In genomic region chr2:235666240-235666781, GRCh38 we compare ENCODE assay signal across 8 cellular contexts.
DNase-seq lines count a peak whose midpoint lies in the region; ATAC-seq and TF ChIP-seq lines count a peak whose summit lies in the region.

No MANE protein-coding gene starts in this region.

- no peaks in the 10 kb centered on the region for H3K36me3 ChIP-seq in hepatocyte (replicated peaks; ENCODE audit: insufficient read depth, low read depth)

- no peaks in the 10 kb centered on the region for H3K9me2 ChIP-seq in hepatocyte (replicated peaks; ENCODE audit: insufficient read depth)

- H3K9me3 ChIP-seq in hepatocyte (ENCODE audit: low read depth): no peaks in the 10 kb centered on the region

- DNase-seq in EL: peak; percentile 76
- peak; percentile 65 to 93 for DNase-seq in NCI-H2081 (lab: John Stamatoyannopoulos, UW)
- DNase-seq in astrocyte of the spinal cord (ENCODE audit: low read depth, low spot score): peak; percentile 93
- peak; percentile 78 for DNase-seq in hepatocyte (ENCODE audit: low spot score)
- peak; percentile 54 for DNase-seq in renal cortical epithelial cell (ENCODE audit: low read depth)
- no peak for DNase-seq in NCI-H748 treated with DMSO at 0.1 percent for 48 hours (lab: John Stamatoyannopoulos, UW)

- in situ Hi-C loops in astrocyte of the spinal cord (cut with HindIII; ENCODE audit: low sequenced_read_pairs): no loop called here

- no peak for TF ChIP-seq CTCF in astrocyte of the spinal cord (IDR thresholded peaks at IDR 0.05; ENCODE audit: low read depth, low read length)
- no peak for TF ChIP-seq CTCF in hepatocyte (IDR thresholded peaks at IDR 0.05; ENCODE audit: poor library complexity)

- H2AFZ ChIP-seq in hepatocyte: no peak overlapping the region

- peaks cover 59% of the 10 kb centered on the region for H3K79me2 ChIP-seq in hepatocyte

- H3K4me2 ChIP-seq in hepatocyte: peak overlapping the region; percentile 83

- H4K20me1 ChIP-seq in hepatocyte (ENCODE audit: insufficient read depth, poor library complexity, severe bottlenecking): peaks cover 56% of the 10 kb centered on the region

- ATAC-seq in HG02798 (IDR thresholded peaks at IDR 0.05; ENCODE audit: poor library complexity, unreplicated experiment) (no peak), HG02678 (IDR thresholded peaks at IDR 0.05; ENCODE audit: unreplicated experiment) (no peak)

- H3K4me3 ChIP-seq in astrocyte of the spinal cord (ENCODE audit: low read depth, low read length): peak overlapping the region; percentile 18
- H3K4me3 ChIP-seq in hepatocyte: peak overlapping the region; percentile 34

- H3K27me3 ChIP-seq in hepatocyte: peaks cover 5% of the 10 kb centered on the region

- peaks cover 19% of the 10 kb centered on the region for H3K4me1 ChIP-seq in hepatocyte (ENCODE audit: insufficient read depth)

- 3% methylated on average over 4 of the region's 4 CpGs for WGBS in hepatocyte (ENCODE audit: low lambda C conversion rate, missing lambda C conversion rate)

- peak overlapping the region; percentile 66 for H3K27ac ChIP-seq in hepatocyte
